8 cellular contexts compared by ENCODE assay signal in the genomic region with DNA sequence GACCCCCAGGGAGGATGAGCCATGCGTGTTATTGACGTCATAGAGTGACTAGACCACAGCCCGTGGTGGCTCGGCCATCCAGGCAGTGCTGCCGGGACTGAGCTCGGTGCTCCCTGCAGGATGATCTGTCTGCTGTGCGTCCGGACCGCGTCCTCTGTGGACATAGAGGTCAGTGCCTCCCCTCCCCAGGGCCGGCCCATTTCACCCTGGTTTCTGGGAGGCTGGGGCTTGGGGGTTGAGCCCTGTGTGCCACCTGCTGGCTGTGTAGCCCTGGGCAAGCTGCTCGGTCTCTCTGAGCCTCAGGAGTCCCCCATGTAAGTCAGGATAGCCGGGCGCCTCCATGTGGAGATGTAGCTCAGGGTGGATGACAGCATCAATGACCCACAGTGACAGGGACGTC. TPM values are rescaled to one million over a fixed set of nuclear protein-coding genes. Genes with fewer than 3 reads are reported as not detected.
A peak's percentile ranks its signal among the peaks of the same experiment; 100 is the strongest.
DNase-seq lines count a peak whose midpoint lies in the region; ATAC-seq and TF ChIP-seq lines count a peak whose summit lies in the region.
"Had no signal": no experiment of that assay in that cellular context is flagged by ENCODE, and none has a peak within 500 bp of the region (broad histone marks: within the 10 kb centered on the region; RNA-seq: fewer than 3 reads in every experiment).

No MANE protein-coding gene starts in this region.

- no peak overlapping the region for H2AFZ ChIP-seq in SK-N-SH (ENCODE audit: low read depth)

- H3K27me3 ChIP-seq in SK-N-SH (ENCODE audit: insufficient read depth) (no peaks in the 10 kb centered on the region), left lung (no peaks in the 10 kb centered on the region)

- H3K4me3 ChIP-seq in SK-N-SH (ENCODE audit: low read depth in 2 of 2, low read length in 1 of 2) (no peak overlapping the region), left lung (no peak overlapping the region)

- POLR2A ChIA-PET in SK-N-SH (lab: Yijun Ruan, JAX) = interaction anchor here (0.6 kb wide), 1 partner anchor 132 kb away, joined by 3 read pairs; no protein-coding TSS in a partner anchor

- no peaks in the 10 kb centered on the region for H3K27me3 Mint-ChIP-seq in activated naive CD4-positive, alpha-beta T cell treated with anti-CD3 and anti-CD28 coated beads, Interleukin-2, amount 10 ng/mL, durations not matched to agents 7 days and 5 days

- H3K9me3 Mint-ChIP-seq in activated naive CD4-positive, alpha-beta T cell treated with anti-CD3 and anti-CD28 coated beads, Interleukin-2, amount 10 ng/mL, durations not matched to agents 7 days and 5 days = no peaks in the 10 kb centered on the region

- H3K79me2 ChIP-seq in SK-N-SH (ENCODE audit: insufficient read depth) = peaks cover 8% of the 10 kb centered on the region; the same call in 1 of the 2 replicates

- peak; percentile 25; the same call in 1 of the 2 replicates for TF ChIP-seq CTCF in SK-N-SH (IDR thresholded peaks at IDR 0.05)
- peak in 1 of 2 donors; percentile 34 for TF ChIP-seq CTCF in left lung (IDR thresholded peaks at IDR 0.05)

- H3K36me3 ChIP-seq in SK-N-SH (replicated peaks in 1 of 2; ENCODE audit: control insufficient read depth in 1 of 2, insufficient read depth in 2 of 2, low read length in 1 of 2) (peaks cover 8 to 60% of the 10 kb centered on the region in 2 experiments), left lung (peaks cover 0 to 98% of the 10 kb centered on the region in 2 donors)

- H3K36me3 Mint-ChIP-seq in activated naive CD4-positive, alpha-beta T cell treated with anti-CD3 and anti-CD28 coated beads, Interleukin-2, amount 10 ng/mL, durations not matched to agents 7 days and 5 days = peaks cover 9% of the 10 kb centered on the region

- TF ChIP-seq EP300 in SK-N-SH (IDR thresholded peaks at IDR 0.05; ENCODE audit: borderline replicate concordance in 1 of 2, low read depth in 1 of 2, low read length in 1 of 2) = no peak

- no peak overlapping the region for H3K4me2 ChIP-seq in SK-N-SH

- no peak overlapping the region for H3K9ac ChIP-seq in SK-N-SH

- WGBS in SK-N-SH (ENCODE audit: low lambda C conversion rate) = 83% methylated on average over 7 of the region's 15 CpGs

- no peak for TF ChIP-seq RAD21 in SK-N-SH (IDR thresholded peaks at IDR 0.05; ENCODE audit: low read length)

- no peaks in the 10 kb centered on the region for H3K9me3 ChIP-seq in SK-N-SH
- H3K9me3 ChIP-seq in left lung = no peaks in the 10 kb centered on the region

- H3K27ac ChIP-seq in SK-N-SH (ENCODE audit: low read depth in 2 of 2, low read length in 1 of 2) (no peak overlapping the region), left lung (no peak overlapping the region)

- H3F3A ChIP-seq in SK-N-SH (replicated peaks; ENCODE audit: insufficient read depth) = no peaks in the 10 kb centered on the region

- H3K9me2 ChIP-seq in SK-N-SH = no peaks in the 10 kb centered on the region

- CTCF ChIA-PET in SK-N-SH (lab: Yijun Ruan, JAX) = interaction anchor here (1.2 to 2.3 kb wide), 4 partner anchors 10 to 84 kb away, joined by 3 to 8 read pairs (median 5); no protein-coding TSS in a partner anchor
- CTCF ChIA-PET in activated naive CD4-positive, alpha-beta T cell treated with anti-CD3 and anti-CD28 coated beads, Interleukin-2, amount 10 ng/mL, durations not matched to agents 7 days and 5 days (lab: Charles Lee) = no interaction called here

- no peak overlapping the region for H3K4me3 Mint-ChIP-seq in activated naive CD4-positive, alpha-beta T cell treated with anti-CD3 and anti-CD28 coated beads, Interleukin-2, amount 10 ng/mL, durations not matched to agents 7 days and 5 days

- peak; percentile 51 for ATAC-seq in left lung

- no peaks in the 10 kb centered on the region for H3K4me1 Mint-ChIP-seq in activated naive CD4-positive, alpha-beta T cell treated with anti-CD3 and anti-CD28 coated beads, Interleukin-2, amount 10 ng/mL, durations not matched to agents 7 days and 5 days

- no peaks in the 10 kb centered on the region for H3K4me1 ChIP-seq in SK-N-SH (ENCODE audit: control insufficient read depth in 1 of 2, insufficient read depth in 2 of 2, low read depth in 1 of 2, low read length in 1 of 2)
- H3K4me1 ChIP-seq in left lung = no peaks in the 10 kb centered on the region

- H4K20me1 ChIP-seq in SK-N-SH (ENCODE audit: insufficient read depth) = no peaks in the 10 kb centered on the region

- no peak overlapping the region for H3K27ac Mint-ChIP-seq in activated naive CD4-positive, alpha-beta T cell treated with anti-CD3 and anti-CD28 coated beads, Interleukin-2, amount 10 ng/mL, durations not matched to agents 7 days and 5 days

- DNase-seq in COLO668 (lab: John Stamatoyannopoulos, UW; ENCODE audit: unreplicated experiment) (peak; percentile 44), SK-N-SH (no peak), left lung (no peak), HK-2 (ENCODE audit: unreplicated experiment) (no peak), SKM-1 (lab: John Stamatoyannopoulos, UW; ENCODE audit: unreplicated experiment) (no peak)
- DNase-seq in activated naive CD4-positive, alpha-beta T cell treated with anti-CD3 and anti-CD28 coated beads, Interleukin-2, amount 10 ng/mL, durations not matched to agents 7 days and 5 days = no peak
- DNase-seq: activated naive CD4-positive, alpha-beta T cell treated with Interleukin-2 at 50 U/mL for 16 hours; DMS153 had no signal

- intact Hi-C loops in left lung (cut with DNase I) = no loop called here

TF ChIP-seq in SK-N-SH, 30 proteins besides CTCF, POLR2A, EP300 and RAD21 (continues in another document):
- TF ChIP-seq POLR2AphosphoS5 (IDR thresholded peaks at IDR 0.05; ENCODE audit: low read depth, low read length) (no peak), MXI1 (IDR thresholded peaks at IDR 0.05; ENCODE audit: low read depth, low read length) (no peak), MEF2A (IDR thresholded peaks at IDR 0.05; ENCODE audit: borderline replicate concordance, low read depth) (no peak), GATA2 (CRISPR knock-in tag; IDR thresholded peaks at IDR 0.05) (no peak), YY1 (IDR thresholded peaks at IDR 0.05; ENCODE audit: low read depth) (no peak)
- TF ChIP-seq, protein P1, sequence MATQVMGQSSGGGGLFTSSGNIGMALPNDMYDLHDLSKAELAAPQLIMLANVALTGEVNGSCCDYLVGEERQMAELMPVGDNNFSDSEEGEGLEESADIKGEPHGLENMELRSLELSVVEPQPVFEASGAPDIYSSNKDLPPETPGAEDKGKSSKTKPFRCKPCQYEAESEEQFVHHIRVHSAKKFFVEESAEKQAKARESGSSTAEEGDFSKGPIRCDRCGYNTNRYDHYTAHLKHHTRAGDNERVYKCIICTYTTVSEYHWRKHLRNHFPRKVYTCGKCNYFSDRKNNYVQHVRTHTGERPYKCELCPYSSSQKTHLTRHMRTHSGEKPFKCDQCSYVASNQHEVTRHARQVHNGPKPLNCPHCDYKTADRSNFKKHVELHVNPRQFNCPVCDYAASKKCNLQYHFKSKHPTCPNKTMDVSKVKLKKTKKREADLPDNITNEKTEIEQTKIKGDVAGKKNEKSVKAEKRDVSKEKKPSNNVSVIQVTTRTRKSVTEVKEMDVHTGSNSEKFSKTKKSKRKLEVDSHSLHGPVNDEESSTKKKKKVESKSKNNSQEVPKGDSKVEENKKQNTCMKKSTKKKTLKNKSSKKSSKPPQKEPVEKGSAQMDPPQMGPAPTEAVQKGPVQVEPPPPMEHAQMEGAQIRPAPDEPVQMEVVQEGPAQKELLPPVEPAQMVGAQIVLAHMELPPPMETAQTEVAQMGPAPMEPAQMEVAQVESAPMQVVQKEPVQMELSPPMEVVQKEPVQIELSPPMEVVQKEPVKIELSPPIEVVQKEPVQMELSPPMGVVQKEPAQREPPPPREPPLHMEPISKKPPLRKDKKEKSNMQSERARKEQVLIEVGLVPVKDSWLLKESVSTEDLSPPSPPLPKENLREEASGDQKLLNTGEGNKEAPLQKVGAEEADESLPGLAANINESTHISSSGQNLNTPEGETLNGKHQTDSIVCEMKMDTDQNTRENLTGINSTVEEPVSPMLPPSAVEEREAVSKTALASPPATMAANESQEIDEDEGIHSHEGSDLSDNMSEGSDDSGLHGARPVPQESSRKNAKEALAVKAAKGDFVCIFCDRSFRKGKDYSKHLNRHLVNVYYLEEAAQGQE (IDR thresholded peaks at IDR 0.05; ENCODE audit: low read depth, low read length) = no peak
- TF ChIP-seq, protein P2, sequence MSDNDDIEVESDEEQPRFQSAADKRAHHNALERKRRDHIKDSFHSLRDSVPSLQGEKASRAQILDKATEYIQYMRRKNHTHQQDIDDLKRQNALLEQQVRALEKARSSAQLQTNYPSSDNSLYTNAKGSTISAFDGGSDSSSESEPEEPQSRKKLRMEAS (IDR thresholded peaks at IDR 0.05; ENCODE audit: low read depth) = no peak
- TF ChIP-seq, protein P3, sequence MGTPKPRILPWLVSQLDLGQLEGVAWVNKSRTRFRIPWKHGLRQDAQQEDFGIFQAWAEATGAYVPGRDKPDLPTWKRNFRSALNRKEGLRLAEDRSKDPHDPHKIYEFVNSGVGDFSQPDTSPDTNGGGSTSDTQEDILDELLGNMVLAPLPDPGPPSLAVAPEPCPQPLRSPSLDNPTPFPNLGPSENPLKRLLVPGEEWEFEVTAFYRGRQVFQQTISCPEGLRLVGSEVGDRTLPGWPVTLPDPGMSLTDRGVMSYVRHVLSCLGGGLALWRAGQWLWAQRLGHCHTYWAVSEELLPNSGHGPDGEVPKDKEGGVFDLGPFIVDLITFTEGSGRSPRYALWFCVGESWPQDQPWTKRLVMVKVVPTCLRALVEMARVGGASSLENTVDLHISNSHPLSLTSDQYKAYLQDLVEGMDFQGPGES (IDR thresholded peaks at IDR 0.05; ENCODE audit: low read depth, low read length) = no peak

RNA-seq across cellular contexts. Expression of a gene that starts 8.3 kb away (rescaled TPM):
- 76.7 and 96.1 TPM in 2 replicates for polyA plus RNA-seq in SK-N-SH (2012; rRNA removed)
- 22.6 and 32.9 TPM in 2 replicates for polyA plus RNA-seq in SK-N-SH (2012; cell fraction: cytosol; rRNA removed)
- polyA plus RNA-seq in SK-N-SH (2012; cell fraction: nucleus; rRNA removed) = 376 and 625 TPM in 2 replicates
- total RNA-seq in left lung = 100 to 1,000 TPM; 116 to 126 TPM

RNA-seq across cellular contexts. Expression of a gene that starts 8.4 kb away (rescaled TPM):
- polyA plus RNA-seq in SK-N-SH (2012; rRNA removed) = 72.9 and 77.3 TPM in 2 replicates
- polyA plus RNA-seq in SK-N-SH (2012; cell fraction: cytosol; rRNA removed) = 32.1 and 51.5 TPM in 2 replicates
- polyA plus RNA-seq in SK-N-SH (2012; cell fraction: nucleus; rRNA removed) = 59.5 and 109 TPM in 2 replicates
- 10 to 100 TPM; 19.4 to 29.8 TPM for total RNA-seq in left lung

RNA-seq across cellular contexts. Expression of a gene that starts 29.4 kb away (rescaled TPM):
- polyA plus RNA-seq in SK-N-SH (2012; rRNA removed) = 45.2 and 53.8 TPM in 2 replicates
- 30.7 and 46.0 TPM in 2 replicates for polyA plus RNA-seq in SK-N-SH (2012; cell fraction: cytosol; rRNA removed)
- 43.9 and 70.4 TPM in 2 replicates for polyA plus RNA-seq in SK-N-SH (2012; cell fraction: nucleus; rRNA removed)
- 100 to 1,000 TPM; 186 to 349 TPM for total RNA-seq in left lung

RNA-seq across cellular contexts. Expression of a gene that starts 36.5 kb away (rescaled TPM):
- polyA plus RNA-seq in SK-N-SH (2012; rRNA removed) = 0.62 and 1.1 TPM in 2 replicates
- polyA plus RNA-seq in SK-N-SH (2012; cell fraction: cytosol; rRNA removed) = 0.37 and 1.1 TPM in 2 replicates
- polyA plus RNA-seq in SK-N-SH (2012; cell fraction: nucleus; rRNA removed) = 6.7 and 14.8 TPM in 2 replicates
- 1 to 10 TPM in 1 of 2 donors, under 1 TPM in 1; 0.94 to 3.1 TPM for total RNA-seq in left lung

RNA-seq across cellular contexts. Expression of a gene that starts 46.5 kb away (rescaled TPM):
- 38.1 and 47.8 TPM in 2 replicates for polyA plus RNA-seq in SK-N-SH (2012; rRNA removed)
- polyA plus RNA-seq in SK-N-SH (2012; cell fraction: cytosol; rRNA removed) = 19.2 and 29.4 TPM in 2 replicates
- polyA plus RNA-seq in SK-N-SH (2012; cell fraction: nucleus; rRNA removed) = 170 and 358 TPM in 2 replicates
- total RNA-seq in left lung = 10 to 100 TPM; 31.5 to 45.9 TPM
